8 cellular contexts compared by ENCODE assay signal in genomic region chr1:29121516-29121937, GRCh38. TPM values are rescaled to one million over a fixed set of nuclear protein-coding genes. Genes with fewer than 3 reads are reported as not detected.
A peak's percentile ranks its signal among the peaks of the same experiment; 100 is the strongest.
DNase-seq lines count a peak whose midpoint lies in the region; ATAC-seq, FAIRE-seq and TF ChIP-seq lines count a peak whose summit lies in the region.

No MANE protein-coding gene starts in this region.

- H3K27ac ChIP-seq in DOHH2 (ENCODE audit: low read depth, low read length): no peak overlapping the region
- H3K27ac ChIP-seq in PC-3 (ENCODE audit: low read length): no peak overlapping the region
- peak overlapping the region; percentile 96 to 99 (median 99) for H3K27ac ChIP-seq in sigmoid colon

- H3K27ac Mint-ChIP-seq in glutamatergic neuron (ENCODE audit: unreplicated experiment): no peak overlapping the region

- ATAC-seq in PC-3 (no peak), HG03460 (IDR thresholded peaks at IDR 0.05; ENCODE audit: unreplicated experiment) (no peak)

- TF ChIP-seq EP300 in sigmoid colon (IDR thresholded peaks at IDR 0.05): no peak

- no peaks in the 10 kb centered on the region for H3K79me2 ChIP-seq in DOHH2 (ENCODE audit: control insufficient read depth, low read length)
- H3K79me2 ChIP-seq in PC-3 (ENCODE audit: low read length): no peaks in the 10 kb centered on the region

- H3K4me2 ChIP-seq in DOHH2 (ENCODE audit: low read length) (peak overlapping the region; percentile 25; the same call in 1 of the 2 replicates), PC-3 (ENCODE audit: low read length) (peak overlapping the region; percentile 92)

- H3K9me2 ChIP-seq in DOHH2 (replicated peaks; ENCODE audit: control insufficient read depth, low read length) (no peaks in the 10 kb centered on the region), PC-3 (replicated peaks; ENCODE audit: low read length) (no peaks in the 10 kb centered on the region)

- no peak for FAIRE-seq in HTR-8/SVneo (lab: Jason Lieb, UNC)

- POLR2A ChIA-PET in PC-3 (lab: Charles Lee; ENCODE audit: unreplicated experiment): no interaction called here

- no peaks in the 10 kb centered on the region for H3K4me1 Mint-ChIP-seq in glutamatergic neuron (ENCODE audit: low read depth, unreplicated experiment)

- CTCF ChIA-PET in PC-3 (lab: Charles Lee): no interaction called here

- no peak for TF ChIP-seq POLR2A in sigmoid colon (IDR thresholded peaks at IDR 0.05)

- H3K4me1 ChIP-seq in DOHH2 (ENCODE audit: control insufficient read depth, low read length) (peaks cover 12% of the 10 kb centered on the region), PC-3 (ENCODE audit: insufficient read depth, low read length) (peaks cover 18% of the 10 kb centered on the region), sigmoid colon (peaks cover 0 to 61% (median 56%) of the 10 kb centered on the region in 4 donors)

- 2% methylated on average over 59 of the region's 59 CpGs for WGBS in sigmoid colon, 2 donors

- no peak for DNase-seq in PC-3
- no peak for DNase-seq in glutamatergic neuron
- DNase-seq in sigmoid colon: no peak
- DNase-seq in HTR-8/SVneo (ENCODE audit: insufficient read length, low spot score): no peak
- DNase-seq in NOMO-1 (lab: John Stamatoyannopoulos, UW; ENCODE audit: unreplicated experiment in 2 of 2): no peak
- DNase-seq in activated effector memory CD4-positive, alpha-beta T cell treated with Interleukin-2 at 50 U/mL for 16 hours: no peak

- H3K27me3 Mint-ChIP-seq in glutamatergic neuron (ENCODE audit: unreplicated experiment): peaks cover 3% of the 10 kb centered on the region

- no TSS peak for BruUV-seq in PC-3 (replicated peaks; lab: Mats Ljungman, UMichigan)

- H3K4me3 ChIP-seq in DOHH2 (ENCODE audit: low read length): no peak overlapping the region
- H3K4me3 ChIP-seq in PC-3 (ENCODE audit: low read length): peak overlapping the region; percentile 81
- H3K4me3 ChIP-seq in sigmoid colon: peak overlapping the region; percentile 48 to 75 (median 72)

- no peaks in the 10 kb centered on the region for H3K9me3 ChIP-seq in DOHH2 (ENCODE audit: control insufficient read depth, insufficient read depth, low read length)
- no peaks in the 10 kb centered on the region for H3K9me3 ChIP-seq in PC-3 (ENCODE audit: low read length)
- H3K9me3 ChIP-seq in sigmoid colon: no peaks in the 10 kb centered on the region

- H3F3A ChIP-seq in DOHH2 (ENCODE audit: control insufficient read depth, insufficient read depth) (peaks cover 6% of the 10 kb centered on the region; the same call in 1 of the 2 replicates), PC-3 (ENCODE audit: low read length, unreplicated experiment) (no peaks in the 10 kb centered on the region)

- intact Hi-C loops in PC-3 (cut with micrococcal nuclease) (loop anchor here (5.0 kb wide), 1 partner anchor 61 kb away; the partner anchor contains the start of gene SRSF4), sigmoid colon (cut with DNase I) (loop anchor here (5.0 to 10.0 kb wide), 4 partner anchors 39 to 1583 kb away; partner anchors contain the start of gene EPB41)

- H4K20me1 ChIP-seq in DOHH2 (ENCODE audit: control insufficient read depth, insufficient read depth, low read depth, low read length) (0 out of 2 replicates have a peak, but pooled peaks cover 5% of the 10 kb centered on the region), PC-3 (ENCODE audit: low read length) (no peaks in the 10 kb centered on the region)

- H3K27me3 ChIP-seq in DOHH2 (ENCODE audit: control insufficient read depth, low read length) (peaks cover 41% of the 10 kb centered on the region), PC-3 (ENCODE audit: low read length) (no peaks in the 10 kb centered on the region), sigmoid colon (no peaks in the 10 kb centered on the region)

- H3K36me3 Mint-ChIP-seq in glutamatergic neuron (ENCODE audit: unreplicated experiment): peaks cover 8% of the 10 kb centered on the region

- H2AFZ ChIP-seq in PC-3 (ENCODE audit: low read length): peak overlapping the region; percentile 90

- H3K9ac ChIP-seq in PC-3 (ENCODE audit: low read length): peak overlapping the region; percentile 83

- TF ChIP-seq CTCF in DOHH2 (IDR thresholded peaks at IDR 0.05; ENCODE audit: low read depth, low read length, poor library complexity, severe bottlenecking): no peak
- no peak for TF ChIP-seq CTCF in PC-3 (conservative IDR thresholded peaks at IDR 0.05; ENCODE audit: low read depth, low read length)
- peak; percentile 20 for TF ChIP-seq CTCF in glutamatergic neuron (IDR thresholded peaks at IDR 0.05; ENCODE audit: partially characterized antibody, unreplicated experiment)
- peak in 1 of 4 experiments; percentile 27 for TF ChIP-seq CTCF in sigmoid colon (IDR thresholded peaks at IDR 0.05)

- peaks cover 2% of the 10 kb centered on the region for H3K9me3 Mint-ChIP-seq in glutamatergic neuron (ENCODE audit: unreplicated experiment)

- H3K36me3 ChIP-seq in DOHH2 (ENCODE audit: control insufficient read depth, low read length): no peaks in the 10 kb centered on the region; the same call in none of the 2 replicates
- no peaks in the 10 kb centered on the region for H3K36me3 ChIP-seq in PC-3 (ENCODE audit: low read depth, low read length)
- no peaks in the 10 kb centered on the region for H3K36me3 ChIP-seq in sigmoid colon

- no peak overlapping the region for H3K4me3 Mint-ChIP-seq in glutamatergic neuron (ENCODE audit: unreplicated experiment)

RNA-seq across cellular contexts. Expression of gene TMEM200B, which starts 2.2 kb away (rescaled TPM):
- total RNA-seq in PC-3 (2014; rRNA removed) (9.0 and 9.3 TPM in 2 replicates), glutamatergic neuron (ENCODE audit: unreplicated experiment) (5.8 TPM), sigmoid colon (10 to 100 TPM; 24.6 to 32.6 (median 31.3) TPM)
- polyA plus RNA-seq in sigmoid colon: 1 to 10 TPM in 2 of 3 donors, under 1 TPM in 1; 0.23 to 5.5 (median 1.8) TPM

Comparison
In these comparisons a context has a peak if more than half of its experiments do, and no peak if none do; other contexts are left out.
1. H3K27ac ChIP-seq: peak in sigmoid colon (4 of 4); none in DOHH2 (single experiment) and PC-3 (single experiment).